8 cellular contexts compared by ENCODE assay signal in the genomic region with DNA sequence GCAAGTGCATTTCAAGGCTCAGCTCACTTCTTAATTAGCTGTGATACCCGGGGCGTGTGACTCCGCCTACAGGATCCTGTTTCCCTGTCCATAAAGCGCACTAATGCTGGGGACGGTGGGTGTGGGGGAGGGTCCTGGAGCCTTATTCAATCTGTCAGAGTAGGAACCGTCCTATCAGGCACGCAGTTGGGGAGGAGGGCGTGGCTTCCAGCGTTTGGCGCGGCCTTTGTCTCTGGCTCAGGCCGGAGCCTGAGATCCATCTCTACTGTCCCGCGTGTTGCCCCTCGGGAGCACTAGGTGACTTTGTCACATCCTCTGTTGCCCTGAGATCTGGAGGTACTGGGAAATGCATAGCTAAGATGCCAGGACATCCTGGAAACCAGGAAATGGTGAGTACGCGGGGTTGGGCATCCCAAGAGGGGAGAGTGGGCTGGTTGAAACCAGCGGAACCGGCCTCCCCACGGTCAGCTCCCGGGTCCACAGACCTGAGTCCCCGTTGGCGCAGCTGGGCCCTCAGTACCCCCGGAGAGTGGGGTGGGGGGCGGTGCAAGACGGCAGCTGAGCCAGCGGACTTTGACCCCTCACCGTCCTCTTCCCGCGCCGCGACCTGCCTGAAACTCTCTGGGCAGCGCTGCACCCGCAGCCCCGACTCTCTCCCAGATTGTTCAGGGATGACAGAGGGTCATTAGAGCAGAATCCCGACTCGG.
A peak's percentile ranks its signal among the peaks of the same experiment; 100 is the strongest.
DNase-seq lines count a peak whose midpoint lies in the region; ATAC-seq, FAIRE-seq and TF ChIP-seq lines count a peak whose summit lies in the region.

No MANE protein-coding gene starts in this region.

- peak; percentile 51 for DNase-seq in GM18507 (ENCODE audit: extremely low spot score, insufficient read length, low read depth)
- DNase-seq in NCI-H2081 treated with DMSO at 0.1 percent for 48 hours (lab: John Stamatoyannopoulos, UW), result peak; percentile 92
- peak; percentile 81 for DNase-seq in activated CD4-positive, alpha-beta T cell treated with anti-CD3 and anti-CD28 coated beads, Interleukin-2, amount 10 ng/mL, durations not matched to agents 24 days and 14 days
- DNase-seq in fibroblast of mammary gland (ENCODE audit: low read depth), result peak; percentile 46
- DNase-seq in neuronal stem cell (ENCODE audit: low spot score), result peak; percentile 94
- DNase-seq in PC-3, result no peak

- H3K9ac ChIP-seq in neuronal stem cell (ENCODE audit: low read depth, low read length, poor library complexity) (peak overlapping the region; percentile 92), PC-3 (ENCODE audit: low read length) (no peak overlapping the region)

- H3K9me3 ChIP-seq in neuronal stem cell (replicated peaks in 1 of 2; ENCODE audit: control insufficient read depth in 2 of 2, insufficient read depth in 1 of 2, low read depth in 1 of 2, low read length in 2 of 2), result peaks cover 0 to 9% of the 10 kb centered on the region in 2 donors
- no peaks in the 10 kb centered on the region for H3K9me3 ChIP-seq in PC-3 (ENCODE audit: low read length)

- H4K8ac ChIP-seq in neuronal stem cell (ENCODE audit: low read depth, low read length), result no peak overlapping the region

- H3F3A ChIP-seq in PC-3 (ENCODE audit: low read length, unreplicated experiment), result no peaks in the 10 kb centered on the region

- H2BK15ac ChIP-seq in neuronal stem cell (ENCODE audit: low read length), result no peak overlapping the region

- peak overlapping the region; percentile 96 for H3K18ac ChIP-seq in neuronal stem cell (ENCODE audit: low read length)

- H3K9me2 ChIP-seq in PC-3 (replicated peaks; ENCODE audit: low read length), result no peaks in the 10 kb centered on the region

- H3K27ac Mint-ChIP-seq in activated CD4-positive, alpha-beta T cell treated with anti-CD3 and anti-CD28 coated beads, Interleukin-2, amount 10 ng/mL, durations not matched to agents 24 days and 14 days, result no peak overlapping the region

- H3K4ac ChIP-seq in neuronal stem cell (ENCODE audit: low read length), result no peak overlapping the region

- H2AFZ ChIP-seq in neuronal stem cell (ENCODE audit: low read length) (peak overlapping the region; percentile 93), PC-3 (ENCODE audit: low read length) (no peak overlapping the region)

- POLR2A ChIA-PET in PC-3 (lab: Charles Lee; ENCODE audit: unreplicated experiment), result no interaction called here

- no peaks in the 10 kb centered on the region for H3K79me2 ChIP-seq in PC-3 (ENCODE audit: low read length)

- TF ChIP-seq CTCF in fibroblast of mammary gland (conservative IDR thresholded peaks at IDR 0.05; ENCODE audit: control insufficient read depth, insufficient read depth, low read depth, low read length), result no peak
- TF ChIP-seq CTCF in PC-3 (conservative IDR thresholded peaks at IDR 0.05; ENCODE audit: low read depth, low read length), result no peak

- H3K36me3 ChIP-seq in neuronal stem cell (replicated peaks in 1 of 2; ENCODE audit: control insufficient read depth in 2 of 2, insufficient read depth in 2 of 2, low read length in 2 of 2), result no peaks in the 10 kb centered on the region
- no peaks in the 10 kb centered on the region for H3K36me3 ChIP-seq in PC-3 (ENCODE audit: low read depth, low read length)

- H3K4me3 ChIP-seq in fibroblast of mammary gland (ENCODE audit: control insufficient read depth, low read depth, low read length), result peak overlapping the region; percentile 47
- H3K4me3 ChIP-seq in neuronal stem cell (ENCODE audit: low read length in 2 of 2), result peak overlapping the region; percentile 74 to 90
- H3K4me3 ChIP-seq in PC-3 (ENCODE audit: low read length), result no peak overlapping the region

- H4K20me1 ChIP-seq in PC-3 (ENCODE audit: low read length), result no peaks in the 10 kb centered on the region

- H2AK5ac ChIP-seq in neuronal stem cell (ENCODE audit: low read depth, low read length), result no peak overlapping the region

- H3K27ac ChIP-seq in neuronal stem cell (replicated peaks; ENCODE audit: low read length) (peak overlapping the region; percentile 73), PC-3 (ENCODE audit: low read length) (no peak overlapping the region)

- peak overlapping the region; percentile 14 for H3K14ac ChIP-seq in neuronal stem cell (ENCODE audit: low read length)

- peak; percentile 84 for FAIRE-seq in A204.1 (lab: Jason Lieb, UNC)
- FAIRE-seq in GM18507 (lab: Jason Lieb, UNC), result peak; percentile 84

- H3K4me1 ChIP-seq in neuronal stem cell (ENCODE audit: control insufficient read depth in 2 of 2, insufficient read depth in 1 of 2, low read depth in 1 of 2, low read length in 2 of 2) (peaks cover 1 to 4% of the 10 kb centered on the region in 2 donors), PC-3 (ENCODE audit: insufficient read depth, low read length) (no peaks in the 10 kb centered on the region)

- no TSS peak for BruUV-seq in PC-3 (replicated peaks; lab: Mats Ljungman, UMichigan)

- H2BK120ac ChIP-seq in neuronal stem cell (ENCODE audit: low read depth, low read length), result peak overlapping the region; percentile 62

- H3K23ac ChIP-seq in neuronal stem cell (ENCODE audit: low read depth, low read length, poor library complexity), result no peak overlapping the region

- H3K27me3 ChIP-seq in neuronal stem cell (ENCODE audit: control insufficient read depth in 3 of 3, insufficient read depth in 3 of 3, low read depth in 1 of 3, low read length in 3 of 3) (peaks cover 0 to 11% (median 3%) of the 10 kb centered on the region in 3 experiments), PC-3 (ENCODE audit: low read length) (peaks cover 6% of the 10 kb centered on the region; the same call in 1 of the 2 replicates)

- H3K27me3 Mint-ChIP-seq in activated CD4-positive, alpha-beta T cell treated with anti-CD3 and anti-CD28 coated beads, Interleukin-2, amount 10 ng/mL, durations not matched to agents 24 days and 14 days, result peaks cover 34% of the 10 kb centered on the region

- intact Hi-C loops in activated CD4-positive, alpha-beta T cell treated with anti-CD3 and anti-CD28 coated beads, Interleukin-2, amount 10 ng/mL, durations not matched to agents 24 days and 14 days (cut with micrococcal nuclease), result no loop called here
- intact Hi-C loops in PC-3 (cut with micrococcal nuclease), result no loop called here

- H2BK5ac ChIP-seq in neuronal stem cell (ENCODE audit: low read length), result peak overlapping the region; percentile 98

- H3K4me1 Mint-ChIP-seq in activated CD4-positive, alpha-beta T cell treated with anti-CD3 and anti-CD28 coated beads, Interleukin-2, amount 10 ng/mL, durations not matched to agents 24 days and 14 days, result peaks cover 3% of the 10 kb centered on the region

- H3K79me1 ChIP-seq in neuronal stem cell (ENCODE audit: low read depth, low read length), result peaks cover 3% of the 10 kb centered on the region

- peak overlapping the region; percentile 85 for H3K4me3 Mint-ChIP-seq in activated CD4-positive, alpha-beta T cell treated with anti-CD3 and anti-CD28 coated beads, Interleukin-2, amount 10 ng/mL, durations not matched to agents 24 days and 14 days

- H3K4me2 ChIP-seq in neuronal stem cell (ENCODE audit: insufficient read depth, low read length, poor library complexity, severe bottlenecking), result peak overlapping the region; percentile 68
- no peak overlapping the region for H3K4me2 ChIP-seq in PC-3 (ENCODE audit: low read length)

- no peak overlapping the region for H4K91ac ChIP-seq in neuronal stem cell (ENCODE audit: low read depth, low read length, poor library complexity)

- peaks cover 5% of the 10 kb centered on the region for H3K9me3 Mint-ChIP-seq in activated CD4-positive, alpha-beta T cell treated with anti-CD3 and anti-CD28 coated beads, Interleukin-2, amount 10 ng/mL, durations not matched to agents 24 days and 14 days

- H2BK12ac ChIP-seq in neuronal stem cell (ENCODE audit: low read length), result no peak overlapping the region

- no CpG with 5 or more reads among the region's 37 CpGs for WGBS in neuronal stem cell (ENCODE audit: extremely low coverage in 2 of 2, insufficient read length in 2 of 2, insufficient replicate concordance in 1 of 2), 2 donors

- ATAC-seq in HG02885 (IDR thresholded peaks at IDR 0.05; ENCODE audit: poor library complexity, unreplicated experiment), result peak; percentile 97
- ATAC-seq in PC-3, result no peak

- no peaks in the 10 kb centered on the region for H3K36me3 Mint-ChIP-seq in activated CD4-positive, alpha-beta T cell treated with anti-CD3 and anti-CD28 coated beads, Interleukin-2, amount 10 ng/mL, durations not matched to agents 24 days and 14 days (ENCODE audit: low read depth)

- CTCF ChIA-PET in PC-3 (lab: Charles Lee), result no interaction called here
